ENCODE assay signal across 8 cellular contexts in genomic region chr15:81023483-81024264, GRCh38. TPM values are rescaled to one million over a fixed set of nuclear protein-coding genes. Genes with fewer than 3 reads are reported as not detected.
DNase-seq lines count a peak whose midpoint lies in the region; ATAC-seq, FAIRE-seq and TF ChIP-seq lines count a peak whose summit lies in the region.

No MANE protein-coding gene starts in this region.

- H2AFZ ChIP-seq in HepG2 (ENCODE audit: low read length) = no peak overlapping the region

- in situ Hi-C loops in HepG2 (cut with HindIII; ENCODE audit: extremely low pct_ligation_motif_present, low pct_unique_long_range_greater_than_20kb) = no loop called here

- H3K4me1 Mint-ChIP-seq in Calu3 (ENCODE audit: low read depth, unreplicated experiment) = no peaks in the 10 kb centered on the region

- TF ChIP-seq EP300 in HepG2 (IDR thresholded peaks at IDR 0.05; ENCODE audit: low read depth in 2 of 2, low read length in 2 of 2) (no peak), HepG2 (CRISPR knock-in tag; IDR thresholded peaks at IDR 0.05; ENCODE audit: borderline replicate concordance) (no peak)

- no peak overlapping the region for H3K9ac ChIP-seq in HepG2 (ENCODE audit: insufficient read depth, low read depth, low read length)

- H3K27ac Mint-ChIP-seq in Calu3 (ENCODE audit: unreplicated experiment) = no peak overlapping the region

- no peaks in the 10 kb centered on the region for H3K9me3 ChIP-seq in HepG2 (ENCODE audit: low read length)

- no peak overlapping the region for H3K4me3 ChIP-seq in bronchial epithelial cell (ENCODE audit: low read depth, low read length)
- no peak overlapping the region for H3K4me3 ChIP-seq in HepG2 (replicated peaks in 1 of 3; ENCODE audit: insufficient read depth in 1 of 3, low read depth in 2 of 3, low read length in 3 of 3)

- no peaks in the 10 kb centered on the region for H3K27me3 Mint-ChIP-seq in Calu3 (ENCODE audit: unreplicated experiment)

- 26% methylated on average over 13 of the region's 13 CpGs for WGBS in HepG2 (ENCODE audit: low lambda C conversion rate)

- H3K4me2 ChIP-seq in HepG2 (ENCODE audit: low read depth, low read length) = peak overlapping the region; percentile 25; the same call in 1 of the 2 replicates

- no peak for TF ChIP-seq CTCF in bronchial epithelial cell (IDR thresholded peaks at IDR 0.05; ENCODE audit: insufficient read depth, low read length, severe bottlenecking)
- TF ChIP-seq CTCF in HepG2 (CRISPR knock-in tag; IDR thresholded peaks at IDR 0.05) = no peak
- no peak for TF ChIP-seq CTCF in Calu3 (IDR thresholded peaks at IDR 0.05; ENCODE audit: unreplicated experiment)

- BruUV-seq in HepG2 (replicated peaks; lab: Mats Ljungman, UMichigan) (no TSS peak), Calu3 (replicated peaks; lab: Mats Ljungman, UMichigan) (no TSS peak)

- H3K27me3 ChIP-seq in bronchial epithelial cell (ENCODE audit: control insufficient read depth, insufficient read depth, low read length) (no peaks in the 10 kb centered on the region), HepG2 (ENCODE audit: control insufficient read depth in 1 of 2, insufficient read depth in 2 of 2, low read length in 2 of 2) (peaks cover 0 to 8% of the 10 kb centered on the region in 2 experiments; a peak in 2 of 5 replicates)

- no peak for TF ChIP-seq POLR2A in HepG2 (IDR thresholded peaks at IDR 0.05; ENCODE audit: insufficient read depth in 1 of 2, low read depth in 2 of 2, low read length in 2 of 2)

- H3K27ac ChIP-seq in HepG2 (ENCODE audit: extremely low read length, insufficient read depth, low read length) (no peak overlapping the region), substantia nigra (ENCODE audit: low read depth, low read length, poor library complexity, severe bottlenecking) (peak overlapping the region; percentile 67)

- CTCF ChIA-PET in HepG2 (lab: Yijun Ruan, JAX; ENCODE audit: low intra/inter-chr PET ratio, low total read pairs) (no interaction called here), Calu3 (lab: Charles Lee) (no interaction called here)

- no peak for TF ChIP-seq RAD21 in HepG2 (CRISPR knock-in tag; IDR thresholded peaks at IDR 0.05)

- peak; percentile 89 for ATAC-seq in GM18508 (IDR thresholded peaks at IDR 0.05; ENCODE audit: insufficient read depth, unreplicated experiment)
- ATAC-seq in HG02610 (IDR thresholded peaks at IDR 0.05; ENCODE audit: unreplicated experiment) = peak; percentile 91
- ATAC-seq in HepG2 = no peak

- no peak overlapping the region for H3K4me3 Mint-ChIP-seq in Calu3 (ENCODE audit: low read depth, unreplicated experiment)

- POLR2A ChIA-PET in HepG2 (lab: Yijun Ruan, JAX) = no interaction called here

- H3K36me3 ChIP-seq in bronchial epithelial cell (ENCODE audit: control insufficient read depth, insufficient read depth, low read length) (no peaks in the 10 kb centered on the region), HepG2 (replicated peaks in 1 of 2; ENCODE audit: control insufficient read depth in 1 of 2, insufficient read depth in 2 of 2, low read length in 2 of 2) (no peaks in the 10 kb centered on the region)

- intact Hi-C loops in HepG2 (cut with micrococcal nuclease; ENCODE audit: unreplicated experiment) = no loop called here
- intact Hi-C loops in Calu3 (cut with micrococcal nuclease; ENCODE audit: unreplicated experiment) = no loop called here

- H3K79me2 ChIP-seq in HepG2 (ENCODE audit: insufficient read depth, low read length) = no peaks in the 10 kb centered on the region

- 0 out of 2 replicates have a peak, but pooled peaks cover 10% of the 10 kb centered on the region for H3K4me1 ChIP-seq in HepG2 (ENCODE audit: insufficient read depth, low read length)

- DNase-seq in NOMO-1 treated with dmso at 0.1 percent for 144 hours (lab: John Stamatoyannopoulos, UW; ENCODE audit: unreplicated experiment) = peak; percentile 81
- peak; percentile 10 for DNase-seq in bronchial epithelial cell (ENCODE audit: low read depth)
- DNase-seq in HepG2 (ENCODE audit: low spot score) = no peak
- DNase-seq in substantia nigra (lab: John Stamatoyannopoulos, UW) = peak in 44 of 49 donors; percentile 13 to 83 (median 54)
- no peak for DNase-seq in NCI-H82 treated with DMSO at 0.1 percent for 48 hours (lab: John Stamatoyannopoulos, UW; ENCODE audit: unreplicated experiment)
- DNase-seq in Calu3 = no peak

- no peaks in the 10 kb centered on the region for H4K20me1 ChIP-seq in HepG2 (ENCODE audit: insufficient read depth, low read length)

- H3K9me3 Mint-ChIP-seq in Calu3 (ENCODE audit: low read depth, unreplicated experiment) = no peaks in the 10 kb centered on the region

- FAIRE-seq in bronchial epithelial cell (lab: Jason Lieb, UNC) = no peak
- FAIRE-seq in HepG2 (lab: Jason Lieb, UNC) = no peak

- H3K36me3 Mint-ChIP-seq in Calu3 (ENCODE audit: insufficient read depth, unreplicated experiment) = no peaks in the 10 kb centered on the region

TF ChIP-seq in HepG2, 621 proteins besides CTCF, POLR2A, EP300 and RAD21:
- TF ChIP-seq ZNF383 (CRISPR knock-in tag; IDR thresholded peaks at IDR 0.05; ENCODE audit: borderline replicate concordance) (no peak), ZNF275 (CRISPR knock-in tag; IDR thresholded peaks at IDR 0.05; ENCODE audit: borderline replicate concordance) (no peak), ZNF589 (CRISPR knock-in tag; conservative IDR thresholded peaks at IDR 0.05) (no peak), CCAR2 (optimal IDR thresholded peaks at IDR 0.05; ENCODE audit: low read depth, low read length) (no peak), HES4 (CRISPR knock-in tag; IDR thresholded peaks at IDR 0.05; ENCODE audit: borderline replicate concordance) (no peak), ZNF775 (CRISPR knock-in tag; IDR thresholded peaks at IDR 0.05; ENCODE audit: borderline replicate concordance) (no peak), FOXK2 (IDR thresholded peaks at IDR 0.05) (no peak), ZNF468 (CRISPR knock-in tag; IDR thresholded peaks at IDR 0.05) (no peak)

RNA-seq across cellular contexts. Expression of gene TLNRD1, which starts 23.0 kb away (rescaled TPM):
- total RNA-seq in bronchial epithelial cell (7.3 and 7.4 TPM in 2 replicates), HepG2 (2016; rRNA removed; fragmentation: Illumina TruSeq; extraction: Trizol) (4.6 and 5.3 TPM in 2 replicates), Calu3 (2022) (31.8 and 33.4 TPM in 2 replicates)
- 0.81 and 0.88 TPM in 2 replicates for total RNA-seq in HepG2 (2016; cell fraction: cytosol; rRNA removed; fragmentation: Illumina TruSeq; extraction: Trizol; ENCODE audit: low read depth)
- total RNA-seq in HepG2 (2016; cell fraction: insoluble cytoplasmic fraction; rRNA removed; fragmentation: Illumina TruSeq; extraction: Trizol) = 3.8 and 5.0 TPM in 2 replicates
- total RNA-seq in HepG2 (2016; cell fraction: membrane; rRNA removed; fragmentation: Illumina TruSeq; extraction: Trizol) = 2.9 and 3.4 TPM in 2 replicates
- 4.2 and 4.3 TPM in 2 replicates for total RNA-seq in HepG2 (2016; cell fraction: nucleus; rRNA removed; fragmentation: Illumina TruSeq; extraction: Trizol)
- polyA plus RNA-seq in HepG2 (2011; rRNA removed) = 3.4 and 4.7 TPM in 2 replicates
- polyA plus RNA-seq in HepG2 (2011; cell fraction: cytosol; rRNA removed) = 3.7 and 6.6 TPM in 2 replicates
- polyA plus RNA-seq in HepG2 (2011; cell fraction: nucleus; rRNA removed) = 4.0 and 4.6 TPM in 2 replicates
- polyA plus RNA-seq in HepG2 (2012) = 3.5 and 4.5 TPM in 2 replicates
- polyA plus RNA-seq in HepG2 (2016; cell fraction: cytosol; fragmentation: Illumina TruSeq; extraction: Trizol; ENCODE audit: low read depth) = 0.63 and 0.80 TPM in 2 replicates
- 6.0 and 6.7 TPM in 2 replicates for polyA plus RNA-seq in HepG2 (2016; cell fraction: insoluble cytoplasmic fraction; fragmentation: Illumina TruSeq; extraction: Trizol; ENCODE audit: low read depth)
- polyA plus RNA-seq in HepG2 (2016; cell fraction: membrane; fragmentation: Illumina TruSeq; extraction: Trizol; ENCODE audit: low read depth) = 3.0 and 3.5 TPM in 2 replicates
- polyA plus RNA-seq in HepG2 (2016; cell fraction: nucleus; fragmentation: Illumina TruSeq; extraction: Trizol; ENCODE audit: insufficient read depth, low read depth) = 5.2 and 5.5 TPM in 2 replicates
- 8.0 and 12.3 TPM in 2 replicates for polyA minus RNA-seq in HepG2 (2011; rRNA and poly(A)+ RNA removed; ENCODE audit: low replicate concordance)
- 6.8 and 6.9 TPM in 2 replicates for polyA minus RNA-seq in HepG2 (2011; cell fraction: cytosol; rRNA and poly(A)+ RNA removed)
- 6.1 and 7.1 TPM in 2 replicates for polyA minus RNA-seq in HepG2 (2011; cell fraction: nucleus; rRNA and poly(A)+ RNA removed)

RNA-seq across cellular contexts. Expression of gene MESD, which starts 34.1 kb away (rescaled TPM):
- 23.9 and 24.7 TPM in 2 replicates for total RNA-seq in bronchial epithelial cell
- total RNA-seq in HepG2 (2016; rRNA removed; fragmentation: Illumina TruSeq; extraction: Trizol) = 24.9 and 46.2 TPM in 2 replicates
- total RNA-seq in HepG2 (2016; cell fraction: cytosol; rRNA removed; fragmentation: Illumina TruSeq; extraction: Trizol; ENCODE audit: low read depth) = 6.0 and 7.2 TPM in 2 replicates
- 24.0 and 45.8 TPM in 2 replicates for total RNA-seq in HepG2 (2016; cell fraction: insoluble cytoplasmic fraction; rRNA removed; fragmentation: Illumina TruSeq; extraction: Trizol)
- 11.5 and 12.8 TPM in 2 replicates for total RNA-seq in HepG2 (2016; cell fraction: membrane; rRNA removed; fragmentation: Illumina TruSeq; extraction: Trizol)
- 41.1 and 48.6 TPM in 2 replicates for total RNA-seq in HepG2 (2016; cell fraction: nucleus; rRNA removed; fragmentation: Illumina TruSeq; extraction: Trizol)
- 15.6 and 18.0 TPM in 2 replicates for polyA plus RNA-seq in HepG2 (2011; rRNA removed)
- 13.8 and 19.5 TPM in 2 replicates for polyA plus RNA-seq in HepG2 (2011; cell fraction: cytosol; rRNA removed)
- 8.5 and 10.8 TPM in 2 replicates for polyA plus RNA-seq in HepG2 (2011; cell fraction: nucleus; rRNA removed)
- polyA plus RNA-seq in HepG2 (2012) = 29.6 and 30.4 TPM in 2 replicates
- 4.9 and 5.0 TPM in 2 replicates for polyA plus RNA-seq in HepG2 (2016; cell fraction: cytosol; fragmentation: Illumina TruSeq; extraction: Trizol; ENCODE audit: low read depth)
- 28.6 and 28.9 TPM in 2 replicates for polyA plus RNA-seq in HepG2 (2016; cell fraction: insoluble cytoplasmic fraction; fragmentation: Illumina TruSeq; extraction: Trizol; ENCODE audit: low read depth)
- polyA plus RNA-seq in HepG2 (2016; cell fraction: membrane; fragmentation: Illumina TruSeq; extraction: Trizol; ENCODE audit: low read depth) = 9.0 and 9.2 TPM in 2 replicates
- polyA plus RNA-seq in HepG2 (2016; cell fraction: nucleus; fragmentation: Illumina TruSeq; extraction: Trizol; ENCODE audit: insufficient read depth, low read depth) = 72.4 and 79.7 TPM in 2 replicates
- polyA minus RNA-seq in HepG2 (2011; rRNA and poly(A)+ RNA removed; ENCODE audit: low replicate concordance) = 9.9 and 11.1 TPM in 2 replicates
- 14.4 and 18.5 TPM in 2 replicates for polyA minus RNA-seq in HepG2 (2011; cell fraction: cytosol; rRNA and poly(A)+ RNA removed)
- 20.6 and 20.8 TPM in 2 replicates for polyA minus RNA-seq in HepG2 (2011; cell fraction: nucleus; rRNA and poly(A)+ RNA removed)
- 47.3 and 49.9 TPM in 2 replicates for total RNA-seq in Calu3 (2022)

Comparison
In these comparisons a context has a peak if more than half of its experiments do, and no peak if none do; other contexts are left out.
1. DNase-seq: peak in NOMO-1 treated with dmso at 0.1 percent for 144 hours (single experiment), bronchial epithelial cell (single experiment) and substantia nigra (44 of 49); none in HepG2 (single experiment), NCI-H82 treated with DMSO at 0.1 percent for 48 hours (single experiment) and Calu3 (single experiment).